Comparison of ENCODE assay signal across 1 cellular context in genomic region chr6:26054659-26054936, GRCh38.
TF ChIP-seq lines count a peak whose summit lies in the region.

No MANE protein-coding gene starts in this region.

TF ChIP-seq in K562, 482 proteins besides CTCF, POLR2A, EP300 and RAD21 (continued from another document):
- no peak for TF ChIP-seq SMARCB1 (IDR thresholded peaks at IDR 0.05; ENCODE audit: insufficient read length, low read depth)
- TF ChIP-seq, protein P1, sequence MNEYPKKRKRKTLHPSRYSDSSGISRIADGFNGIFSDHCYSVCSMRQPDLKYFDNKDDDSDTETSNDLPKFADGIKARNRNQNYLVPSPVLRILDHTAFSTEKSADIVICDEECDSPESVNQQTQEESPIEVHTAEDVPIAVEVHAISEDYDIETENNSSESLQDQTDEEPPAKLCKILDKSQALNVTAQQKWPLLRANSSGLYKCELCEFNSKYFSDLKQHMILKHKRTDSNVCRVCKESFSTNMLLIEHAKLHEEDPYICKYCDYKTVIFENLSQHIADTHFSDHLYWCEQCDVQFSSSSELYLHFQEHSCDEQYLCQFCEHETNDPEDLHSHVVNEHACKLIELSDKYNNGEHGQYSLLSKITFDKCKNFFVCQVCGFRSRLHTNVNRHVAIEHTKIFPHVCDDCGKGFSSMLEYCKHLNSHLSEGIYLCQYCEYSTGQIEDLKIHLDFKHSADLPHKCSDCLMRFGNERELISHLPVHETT (CRISPR knock-in tag; conservative IDR thresholded peaks at IDR 0.05 in 1 of 2, IDR thresholded peaks at IDR 0.05 in 1 of 2) = no peak
- no peak for TF ChIP-seq BRF2 (IDR thresholded peaks at IDR 0.05; ENCODE audit: borderline replicate concordance, insufficient read depth, insufficient read length)
